ENCODE assay signal across 13 cellular contexts in the genomic region with DNA sequence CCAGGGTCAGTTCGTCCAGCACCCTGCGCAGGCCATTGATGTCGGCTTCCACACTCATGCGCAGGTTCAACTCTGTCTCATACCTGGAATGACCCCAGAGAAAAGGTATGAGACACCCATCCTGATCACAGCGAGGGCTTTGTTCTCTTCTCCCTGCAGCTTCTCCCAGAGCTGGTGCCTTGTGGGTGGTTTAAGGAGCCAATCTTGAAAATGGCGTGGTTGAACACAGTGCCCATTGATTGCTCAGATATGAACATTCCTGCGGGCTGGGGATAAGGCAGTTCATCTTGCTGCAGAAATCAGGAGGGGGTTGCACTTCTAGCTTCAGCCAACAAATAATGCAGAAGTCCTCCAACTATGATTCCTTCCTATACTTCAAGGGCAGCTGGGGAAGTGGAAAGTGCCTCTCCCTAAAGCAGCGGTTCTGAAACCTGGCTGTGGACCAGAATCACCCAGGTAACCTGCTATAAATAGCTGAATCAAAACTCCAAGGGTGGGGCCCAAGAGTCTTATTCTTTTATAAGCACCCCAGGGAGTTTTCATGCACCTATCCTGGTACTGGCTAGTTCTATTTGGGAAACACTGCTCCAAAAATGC. TPM values are rescaled to one million over a fixed set of nuclear protein-coding genes. Genes with fewer than 3 reads are reported as not detected.
A peak's percentile ranks its signal among the peaks of the same experiment; 100 is the strongest.
DNase-seq lines count a peak whose midpoint lies in the region; TF ChIP-seq lines count a peak whose summit lies in the region.
"Not testable (repeated sequence)": the region's sequence is repeated elsewhere in the genome, so short reads cannot be mapped to it uniquely, and the experiment has no call there.
"Had no signal": no experiment of that assay in that cellular context is flagged by ENCODE, and none has a peak within 500 bp of the region (broad histone marks: within the 10 kb centered on the region; RNA-seq: fewer than 3 reads in every experiment).

No MANE protein-coding gene starts in this region.

- H3K36me3 Mint-ChIP-seq in MCF 10A (ENCODE audit: insufficient read depth, unreplicated experiment), result peaks cover 65% of the 10 kb centered on the region
- H3K36me3 Mint-ChIP-seq in chondrocyte (ENCODE audit: low read depth), result not testable (repeated sequence)

- not testable (repeated sequence) for TF ChIP-seq EP300 in suprapubic skin (IDR thresholded peaks at IDR 0.05)

- H3K4me3 Mint-ChIP-seq in MCF 10A (ENCODE audit: unreplicated experiment), result peak overlapping the region; percentile 86
- H3K4me3 Mint-ChIP-seq in chondrocyte (ENCODE audit: unreplicated experiment), result not testable (repeated sequence)

- not testable (repeated sequence) for H3K27me3 Mint-ChIP-seq in MCF 10A (ENCODE audit: insufficient read depth, unreplicated experiment)
- H3K27me3 Mint-ChIP-seq in chondrocyte (ENCODE audit: low read depth), result peaks cover 11% of the 10 kb centered on the region

- DNase-seq in COLO829 (ENCODE audit: low spot score), result peak; percentile 72
- DNase-seq in RPMI8226, result peak; percentile 80
- DNase-seq in MCF 10A (ENCODE audit: unreplicated experiment); chondrocyte (ENCODE audit: low spot score); esophagus squamous epithelium (lab: John Stamatoyannopoulos, UW); suprapubic skin (ENCODE audit: low spot score in 2 of 2): not testable (repeated sequence)
- DNase-seq in lower leg skin (ENCODE audit: low spot score in 2 of 2), result peak in 1 of 2 donors; percentile 71

- H3K27ac Mint-ChIP-seq in MCF 10A (ENCODE audit: low read depth, unreplicated experiment), result peak overlapping the region; percentile 14
- peak overlapping the region; percentile 45 for H3K27ac Mint-ChIP-seq in chondrocyte (ENCODE audit: unreplicated experiment)

- 51% methylated on average over 6 to 8 of the region's 8 CpGs for WGBS in esophagus squamous epithelium, 2 donors
- 42 to 48% methylated on average over 8 of the region's 8 CpGs for WGBS in lower leg skin, 2 donors
- 72% methylated on average over 8 of the region's 8 CpGs for WGBS in suprapubic skin

- intact Hi-C loops in MCF 10A (cut with micrococcal nuclease); lower leg skin (cut with DNase I; ENCODE audit: low total_unique reads): not testable (repeated sequence)
- intact Hi-C loops in esophagus squamous epithelium (cut with DNase I), result loop anchor here (5.0 kb wide), 1 partner anchor 63 kb away; no protein-coding TSS in a partner anchor

- H3K27me3 ChIP-seq in esophagus squamous epithelium, result peaks cover 0 to 56% (median 0%) of the 10 kb centered on the region in 4 donors
- not testable (repeated sequence) for H3K27me3 ChIP-seq in suprapubic skin

- H3K9me3 ChIP-seq in esophagus squamous epithelium, suprapubic skin: not testable (repeated sequence)

- H3K4me1 Mint-ChIP-seq in MCF 10A (ENCODE audit: insufficient read depth, unreplicated experiment) (peaks cover 73% of the 10 kb centered on the region), chondrocyte (ENCODE audit: low read depth) (peaks cover 12% of the 10 kb centered on the region)

- POLR2A ChIA-PET in MCF 10A (lab: Yijun Ruan, JAX), result interaction anchor here (0.6 to 2.8 kb wide), 8 partner anchors 13 to 444 kb away, joined by 3 to 13 read pairs (median 4); partner anchors contain the start of genes KRT16, KRT17, KRT9 and KRTAP4-6

- CTCF ChIA-PET in MCF 10A (lab: Yijun Ruan, JAX), result interaction anchor here (0.6 to 5.3 kb wide), 10 partner anchors 8 to 781 kb away, joined by 3 to 26 read pairs (median 4); partner anchors contain the start of gene KRTAP9-9

- not testable (repeated sequence) for TF ChIP-seq POLR2A in esophagus squamous epithelium (IDR thresholded peaks at IDR 0.05); lower leg skin (IDR thresholded peaks at IDR 0.05); suprapubic skin (IDR thresholded peaks at IDR 0.05)

- peaks cover 0 to 74% (median 13%) of the 10 kb centered on the region in 3 donors for H3K4me1 ChIP-seq in esophagus squamous epithelium
- peaks cover 39% of the 10 kb centered on the region for H3K4me1 ChIP-seq in suprapubic skin

- TF ChIP-seq CTCF in MCF 10A (IDR thresholded peaks at IDR 0.05; ENCODE audit: unreplicated experiment); chondrocyte (IDR thresholded peaks at IDR 0.05); esophagus squamous epithelium (IDR thresholded peaks at IDR 0.05); lower leg skin (IDR thresholded peaks at IDR 0.05); suprapubic skin (IDR thresholded peaks at IDR 0.05): not testable (repeated sequence)

- H3K36me3 ChIP-seq in esophagus squamous epithelium, suprapubic skin: not testable (repeated sequence)

- H3K9me3 Mint-ChIP-seq in MCF 10A (ENCODE audit: unreplicated experiment); chondrocyte (ENCODE audit: low read depth): not testable (repeated sequence)

- not testable (repeated sequence) for BruUV-seq in MCF 10A (replicated peaks; lab: Mats Ljungman, UMichigan)

- H3K27ac ChIP-seq in esophagus squamous epithelium, result peak overlapping the region; percentile 2 to 71 (median 54)
- H3K27ac ChIP-seq in suprapubic skin, result peak overlapping the region; percentile 84

- H3K4me3 ChIP-seq in esophagus squamous epithelium, result peak overlapping the region in 3 of 4 donors; percentile 29 to 56 (median 30)
- peak overlapping the region; percentile 29 for H3K4me3 ChIP-seq in lower leg skin (ENCODE audit: low read depth, poor library complexity, severe bottlenecking)
- peak overlapping the region; percentile 49 for H3K4me3 ChIP-seq in suprapubic skin

RNA-seq across cellular contexts. Expression of gene KRT14, which starts 2.3 kb away (rescaled TPM):
- total RNA-seq in MCF 10A (2022) (696 and 1,755 TPM in 2 replicates), chondrocyte (0.23 to 0.94 TPM (median 0.32 TPM) in 3 replicates), esophagus squamous epithelium (1,000 to 10,000 TPM in 2 of 4 donors, 100 to 1,000 TPM in 2; 115 to 7,717 (median 1,579) TPM), lower leg skin (1,000 to 10,000 TPM; 4,210 to 7,487 (median 6,656) TPM), suprapubic skin (over 10,000 TPM in 2 of 4 donors, 1,000 to 10,000 TPM in 2; 7,400 to 12,534 (median 10,685) TPM)
- total RNA-seq: A673; Caco-2; CD8-positive, alpha-beta T cell; H1; HT-29 had no signal

RNA-seq across cellular contexts. Expression of gene KRT9, which starts 12.6 kb away (rescaled TPM):
- total RNA-seq in MCF 10A (2022), result 0.21 and 0.27 TPM in 2 replicates
- not detected in 3 replicates for total RNA-seq in chondrocyte
- under 1 TPM in 2 of 4 donors, not detected in 2; 0.19 to 0.61 TPM for total RNA-seq in esophagus squamous epithelium
- 1 to 10 TPM in 1 of 4 donors, under 1 TPM in 2, not detected in 1; 0.47 to 1.6 (median 0.91) TPM for total RNA-seq in lower leg skin
- 1 to 10 TPM in 1 of 4 donors, under 1 TPM in 3; 0.68 to 1.6 (median 0.82) TPM for total RNA-seq in suprapubic skin
- total RNA-seq: A673; Caco-2; CD8-positive, alpha-beta T cell; Daoy; H1; HT-29 had no signal

RNA-seq across cellular contexts. Expression of gene KRT16, which starts 28.1 kb away (rescaled TPM):
- total RNA-seq in MCF 10A (2022), result 74.5 and 109 TPM in 2 replicates
- total RNA-seq in chondrocyte, result 3.9 to 5.9 TPM (median 5.5 TPM) in 3 replicates
- total RNA-seq in esophagus squamous epithelium, result 1,000 to 10,000 TPM in 2 of 4 donors, 100 to 1,000 TPM in 2; 156 to 6,712 (median 1,275) TPM
- 100 to 1,000 TPM in 1 of 4 donors, 10 to 100 TPM in 3; 79.2 to 447 (median 81.8) TPM for total RNA-seq in lower leg skin
- total RNA-seq in suprapubic skin, result 100 to 1,000 TPM in 3 of 4 donors, 10 to 100 TPM in 1; 65.7 to 772 (median 341) TPM
- total RNA-seq: A673; Caco-2; CD8-positive, alpha-beta T cell; H1 had no signal

RNA-seq across cellular contexts. Expression of gene KRT17, which starts 39.9 kb away (rescaled TPM):
- 1,990 and 4,105 TPM in 2 replicates for total RNA-seq in MCF 10A (2022)
- 183 to 261 TPM (median 258 TPM) in 3 replicates for total RNA-seq in chondrocyte
- 1,000 to 10,000 TPM in 1 of 4 donors, 10 to 100 TPM in 3; 45.8 to 2,552 (median 75.7) TPM for total RNA-seq in esophagus squamous epithelium
- total RNA-seq in lower leg skin, result 1,000 to 10,000 TPM in 2 of 4 donors, 100 to 1,000 TPM in 2; 474 to 1,574 (median 971) TPM
- total RNA-seq in suprapubic skin, result 1,000 to 10,000 TPM in 2 of 4 donors, 100 to 1,000 TPM in 2; 434 to 2,751 (median 1,314) TPM
- total RNA-seq: CD8-positive, alpha-beta T cell had no signal

RNA-seq across cellular contexts. Expression of gene KRT19, which starts 56.3 kb away (rescaled TPM):
- total RNA-seq in MCF 10A (2022), result 0.68 TPM in 1 of 2 replicates, not detected in the other
- 1.3 to 1.7 TPM in 2 of 3 replicates, not detected in the other for total RNA-seq in chondrocyte
- 1,000 to 10,000 TPM in 2 of 4 donors, 100 to 1,000 TPM in 2; 589 to 1,442 (median 1,001) TPM for total RNA-seq in esophagus squamous epithelium
- 100 to 1,000 TPM in 3 of 4 donors, 10 to 100 TPM in 1; 96.0 to 482 (median 285) TPM for total RNA-seq in lower leg skin
- total RNA-seq in suprapubic skin, result 100 to 1,000 TPM; 180 to 307 (median 215) TPM
- total RNA-seq: CD8-positive, alpha-beta T cell had no signal

Comparison
In these comparisons a context has a peak if more than half of its experiments do, and no peak if none do; other contexts are left out.
1. RNA of gene KRT14, which starts 2.3 kb away (total RNA-seq): 7,400 to 12,534 TPM in suprapubic skin, 4,210 to 7,487 TPM in lower leg skin, 115 to 7,717 TPM in esophagus squamous epithelium and 696 to 1,755 TPM in MCF 10A; 0.23 to 0.94 TPM in chondrocyte; every median in the first group is over 10 times any median in the second.
2. Peak in every context shown above with its lines, with median percentiles within 50 percentile points of each other: H3K4me3 ChIP-seq.